Comparison of ENCODE assay signal across 13 cellular contexts in the genomic region with DNA sequence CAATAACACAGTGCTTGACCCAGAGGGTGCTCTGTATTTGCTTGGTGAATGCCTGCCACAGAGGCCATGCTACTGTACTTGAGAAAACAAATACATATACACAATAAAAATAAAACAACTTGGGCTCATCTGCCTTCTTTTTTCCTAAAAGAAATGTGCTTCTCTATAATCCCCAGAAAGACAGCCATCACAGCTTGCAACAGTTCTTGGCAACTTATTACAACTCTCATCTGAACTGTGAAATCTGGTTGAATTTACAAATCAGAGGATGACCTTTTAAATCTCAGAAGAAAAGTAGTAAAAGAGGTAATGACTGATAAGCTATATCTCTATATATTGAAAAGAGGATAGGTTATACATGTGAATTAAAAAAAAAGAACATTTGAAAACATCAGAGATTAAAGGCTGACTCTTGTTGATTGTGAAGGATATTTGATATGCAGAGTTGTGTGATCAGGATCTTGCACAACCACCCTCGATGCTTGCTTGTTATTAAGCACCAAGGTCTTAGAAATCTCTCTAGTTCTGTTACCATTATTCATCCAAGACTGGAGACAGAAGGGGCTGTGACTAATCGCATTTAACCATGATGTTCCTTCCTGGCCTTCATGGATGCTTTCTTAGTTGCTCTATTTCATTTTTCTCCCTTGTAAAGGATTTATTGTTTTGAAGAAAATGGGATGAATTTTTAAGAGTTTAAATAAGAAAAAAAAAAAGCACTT.
A peak's percentile ranks its signal among the peaks of the same experiment; 100 is the strongest.
DNase-seq lines count a peak whose midpoint lies in the region; ATAC-seq, FAIRE-seq and TF ChIP-seq lines count a peak whose summit lies in the region.
"Had no signal": no experiment of that assay in that cellular context is flagged by ENCODE, and none has a peak within 500 bp of the region (broad histone marks: within the 10 kb centered on the region; RNA-seq: fewer than 3 reads in every experiment).

No MANE protein-coding gene starts in this region.

- H3K4me1 ChIP-seq in SJCRH30 (peaks cover 54% of the 10 kb centered on the region), endothelial cell of umbilical vein (ENCODE audit: control insufficient read depth, extremely low read depth, insufficient read depth, low read length) (peaks cover 70% of the 10 kb centered on the region), osteoblast (ENCODE audit: insufficient read depth, low read length) (peaks cover 11% of the 10 kb centered on the region), spleen (peaks cover 0 to 18% (median 10%) of the 10 kb centered on the region in 6 donors)

- H3K27me3 ChIP-seq in SJCRH30 (no peaks in the 10 kb centered on the region), endothelial cell of umbilical vein (ENCODE audit: control insufficient read depth in 2 of 2, insufficient read depth in 2 of 2, low read length in 2 of 2) (no peaks in the 10 kb centered on the region), osteoblast (ENCODE audit: insufficient read depth, low read length) (no peaks in the 10 kb centered on the region), spleen (replicated peaks in 1 of 7) (no peaks in the 10 kb centered on the region)
- H3K27me3 ChIP-seq: tibial artery had no signal

- H3K4me1 Mint-ChIP-seq in stimulated activated naive B cell treated with anti-CD40 and anti-IgM and Interleukin-4, amounts not matched to agents 10 μg/mL and 1 μg/mL and 100 μg/mL, for 72 hours, result peaks cover 5 to 14% of the 10 kb centered on the region in 2 donors

- H3K27ac Mint-ChIP-seq in stimulated activated naive B cell treated with anti-CD40 and anti-IgM and Interleukin-4, amounts not matched to agents 10 μg/mL and 1 μg/mL and 100 μg/mL, for 72 hours, result no peak overlapping the region
- H3K27ac Mint-ChIP-seq: naive B cell had no signal

- H3K9ac ChIP-seq in endothelial cell of umbilical vein (replicated peaks; ENCODE audit: extremely low read depth, insufficient read depth, low read length), result peak overlapping the region; percentile 24

- TF ChIP-seq POLR2A in endothelial cell of umbilical vein (IDR thresholded peaks at IDR 0.05; ENCODE audit: low read depth, low read length) (no peak), spleen (IDR thresholded peaks at IDR 0.05) (no peak)

- FAIRE-seq in endothelial cell of umbilical vein (lab: Jason Lieb, UNC), result peak; percentile 61
- FAIRE-seq: small intestine had no signal

- DNase-seq in GM04503 (ENCODE audit: low read depth) (peak; percentile 40), SJCRH30 (peak; percentile 45 to 85), endothelial cell of umbilical vein (ENCODE audit: low read depth, low spot score) (peak; percentile 64), osteoblast (ENCODE audit: insufficient read length, low spot score, missing footprints) (peak; percentile 25), spleen (no peak)
- no peak for DNase-seq in stimulated activated naive B cell treated with anti-CD40 and anti-IgM and Interleukin-4, amounts not matched to agents 10 μg/mL and 1 μg/mL and 100 μg/mL, for 72 hours
- DNase-seq: activated CD4-positive, alpha-beta T cell treated with anti-CD3 and anti-CD28 coated beads for 4 hours; central memory CD4-positive, alpha-beta T cell; naive B cell; small intestine had no signal

- POLR2A ChIA-PET in endothelial cell of umbilical vein (lab: Charles Lee), result no interaction called here

- H3K9me3 Mint-ChIP-seq in stimulated activated naive B cell treated with anti-CD40 and anti-IgM and Interleukin-4, amounts not matched to agents 10 μg/mL and 1 μg/mL and 100 μg/mL, for 72 hours, result no peaks in the 10 kb centered on the region
- H3K9me3 Mint-ChIP-seq: naive B cell had no signal

- peaks cover 21% of the 10 kb centered on the region for H3K79me2 ChIP-seq in endothelial cell of umbilical vein (ENCODE audit: control insufficient read depth, insufficient read depth, low read length)
- H3K79me2 ChIP-seq in osteoblast (ENCODE audit: insufficient read depth, low read length), result no peaks in the 10 kb centered on the region

- H4K20me1 ChIP-seq in endothelial cell of umbilical vein (replicated peaks; ENCODE audit: control insufficient read depth, extremely low read depth, insufficient read depth, low read length), result no peaks in the 10 kb centered on the region
- no peaks in the 10 kb centered on the region for H4K20me1 ChIP-seq in osteoblast (ENCODE audit: insufficient read depth, low read length)

- no peak overlapping the region for H3K4me3 Mint-ChIP-seq in stimulated activated naive B cell treated with anti-CD40 and anti-IgM and Interleukin-4, amounts not matched to agents 10 μg/mL and 1 μg/mL and 100 μg/mL, for 72 hours
- H3K4me3 Mint-ChIP-seq: naive B cell had no signal

- peak overlapping the region; percentile 82 for H3K27ac ChIP-seq in SJCRH30
- peak overlapping the region; percentile 33 for H3K27ac ChIP-seq in endothelial cell of umbilical vein (ENCODE audit: insufficient read depth, low read depth, low read length)
- H3K27ac ChIP-seq in osteoblast (ENCODE audit: low read depth, low read length), result peak overlapping the region; percentile 26
- H3K27ac ChIP-seq in spleen, result no peak overlapping the region
- H3K27ac ChIP-seq: tibial artery had no signal

- no TSS peak for BruUV-seq in endothelial cell of umbilical vein (replicated peaks; lab: Mats Ljungman, UMichigan)

- H3K27me3 Mint-ChIP-seq in stimulated activated naive B cell treated with anti-CD40 and anti-IgM and Interleukin-4, amounts not matched to agents 10 μg/mL and 1 μg/mL and 100 μg/mL, for 72 hours, result no peaks in the 10 kb centered on the region
- H3K27me3 Mint-ChIP-seq: naive B cell had no signal

- WGBS in spleen, 5 donors, result 58 to 88% (median 64%) methylated on average over 2 of the region's 2 CpGs

- H3K4me2 ChIP-seq in endothelial cell of umbilical vein (ENCODE audit: insufficient read depth, low read length), result peak overlapping the region; percentile 48
- H3K4me2 ChIP-seq in osteoblast (ENCODE audit: insufficient read depth, low read length), result no peak overlapping the region

- no peaks in the 10 kb centered on the region for H3K9me1 ChIP-seq in endothelial cell of umbilical vein (replicated peaks; ENCODE audit: control insufficient read depth, extremely low read depth, insufficient read depth, low read length)

- H3K9me3 ChIP-seq in SJCRH30 (replicated peaks) (no peaks in the 10 kb centered on the region), endothelial cell of umbilical vein (replicated peaks; ENCODE audit: control insufficient read depth, insufficient read depth, low read length) (no peaks in the 10 kb centered on the region), osteoblast (ENCODE audit: low read depth, low read length) (no peaks in the 10 kb centered on the region), spleen (no peaks in the 10 kb centered on the region)
- H3K9me3 ChIP-seq: tibial artery had no signal

- no peak for ATAC-seq in stimulated activated naive B cell treated with anti-CD40 and anti-IgM and Interleukin-4, amounts not matched to agents 10 μg/mL and 1 μg/mL and 100 μg/mL, for 72 hours (replicated peaks)
- no peak for ATAC-seq in HG03354 (IDR thresholded peaks at IDR 0.05; ENCODE audit: poor library complexity, severe bottlenecking, unreplicated experiment)
- ATAC-seq in GM18517 (IDR thresholded peaks at IDR 0.05; ENCODE audit: unreplicated experiment), result no peak

- TF ChIP-seq CTCF in endothelial cell of umbilical vein (IDR thresholded peaks at IDR 0.05; ENCODE audit: extremely low read depth in 1 of 2, insufficient read depth in 1 of 2, low read depth in 1 of 2, low read length in 2 of 2), result no peak
- TF ChIP-seq CTCF in osteoblast (IDR thresholded peaks at IDR 0.05; ENCODE audit: extremely low read depth, low read depth, low read length), result no peak
- TF ChIP-seq CTCF in spleen (IDR thresholded peaks at IDR 0.05 in 8 of 11, conservative IDR thresholded peaks at IDR 0.05 in 3 of 11), result no peak

- H3K36me3 Mint-ChIP-seq in stimulated activated naive B cell treated with anti-CD40 and anti-IgM and Interleukin-4, amounts not matched to agents 10 μg/mL and 1 μg/mL and 100 μg/mL, for 72 hours, result peaks cover 25 to 44% of the 10 kb centered on the region in 2 donors

- H3K36me3 ChIP-seq in SJCRH30 (peaks cover 50% of the 10 kb centered on the region), endothelial cell of umbilical vein (ENCODE audit: control insufficient read depth in 2 of 2, extremely low read depth in 1 of 2, insufficient read depth in 2 of 2, low read length in 2 of 2) (peaks cover 2 to 6% of the 10 kb centered on the region in 2 experiments), osteoblast (ENCODE audit: insufficient read depth, low read length) (peaks cover 4% of the 10 kb centered on the region), spleen (peaks cover 0 to 59% (median 4%) of the 10 kb centered on the region in 6 donors)

- H2AFZ ChIP-seq in endothelial cell of umbilical vein (ENCODE audit: low read depth, low read length), result no peak overlapping the region
- no peak overlapping the region for H2AFZ ChIP-seq in osteoblast (ENCODE audit: low read length)

- H3K4me3 ChIP-seq in SJCRH30 (no peak overlapping the region), endothelial cell of umbilical vein (replicated peaks in 1 of 3; ENCODE audit: insufficient read depth in 1 of 3, low read depth in 1 of 3, low read length in 3 of 3) (no peak overlapping the region), osteoblast (ENCODE audit: insufficient read depth, low read length) (no peak overlapping the region), spleen (no peak overlapping the region)
- H3K4me3 ChIP-seq: tibial artery had no signal

- intact Hi-C loops in endothelial cell of umbilical vein (cut with micrococcal nuclease), result no loop called here
- intact Hi-C loops in spleen (cut with DNase I; ENCODE audit: low total_unique reads), result loop anchor here (10.0 kb wide), 1 partner anchor 52 kb away; no protein-coding TSS in a partner anchor

- dilution Hi-C loops in endothelial cell of umbilical vein (cut with MboI; ENCODE audit: extremely low pct_ligation_motif_present, low sequenced_read_pairs), result no loop called here

- CTCF ChIA-PET in endothelial cell of umbilical vein (lab: Charles Lee), result interaction anchor here (0.9 kb wide), 1 partner anchor 11 kb away, joined by 4 read pairs; no protein-coding TSS in a partner anchor

TF ChIP-seq in endothelial cell of umbilical vein, 7 proteins besides CTCF, POLR2A, EP300 and RAD21:
- TF ChIP-seq POLR2AphosphoS5 (IDR thresholded peaks at IDR 0.05; ENCODE audit: insufficient read depth, low read depth, low read length) (no peak), FOS (IDR thresholded peaks at IDR 0.05; ENCODE audit: borderline replicate concordance, insufficient read depth, low read length) (peak; percentile 56), EZH2 (IDR thresholded peaks at IDR 0.05; ENCODE audit: borderline replicate concordance, low read depth, low read length, severe bottlenecking) (no peak)

Comparison
In these comparisons a context has a peak if more than half of its experiments do, and no peak if none do; other contexts are left out.
1. DNase-seq: peak in GM04503 (single experiment), SJCRH30 (2 of 2), endothelial cell of umbilical vein (single experiment) and osteoblast (single experiment); none in stimulated activated naive B cell treated with anti-CD40 and anti-IgM and Interleukin-4, amounts not matched to agents 10 μg/mL and 1 μg/mL and 100 μg/mL, for 72 hours (single experiment) and spleen (single experiment).
2. H3K27ac ChIP-seq: peak in SJCRH30 (single experiment), endothelial cell of umbilical vein (single experiment) and osteoblast (single experiment); none in spleen (0 of 8).